9 cellular contexts compared by ENCODE assay signal in genomic region chr7:44615149-44615611, GRCh38. TPM values are rescaled to one million over a fixed set of nuclear protein-coding genes. Genes with fewer than 3 reads are reported as not detected.
DNase-seq lines count a peak whose midpoint lies in the region; ATAC-seq, FAIRE-seq and TF ChIP-seq lines count a peak whose summit lies in the region.
"Had no signal": no experiment of that assay in that cellular context is flagged by ENCODE, and none has a peak within 500 bp of the region (broad histone marks: within the 10 kb centered on the region; RNA-seq: fewer than 3 reads in every experiment).

No MANE protein-coding gene starts in this region.

- no peak overlapping the region for H3K14ac ChIP-seq in H1 (ENCODE audit: insufficient read length)

- no peaks in the 10 kb centered on the region for H3K4me1 ChIP-seq in H1 (replicated peaks in 1 of 4; ENCODE audit: control insufficient read depth in 3 of 4, insufficient read depth in 4 of 4, low read length in 3 of 4)

- H3K9me3 ChIP-seq in H1 (ENCODE audit: insufficient read depth in 2 of 2, low read depth in 1 of 2, low read length in 1 of 2), result no peaks in the 10 kb centered on the region

- no peaks in the 10 kb centered on the region for H3K9me3 Mint-ChIP-seq in naive B cell

- POLR2A ChIA-PET in RWPE1 (lab: Yijun Ruan, JAX; ENCODE audit: low non-redundant PET) (no interaction called here), H1 (lab: Charles Lee; ENCODE audit: partially characterized antibody) (interaction anchor here (1.0 kb wide), 1 partner anchor 9 kb away, joined by 3 read pairs; the partner anchor contains the start of gene OGDH)

- no peak overlapping the region for H3K23ac ChIP-seq in H1 (ENCODE audit: insufficient read length)

- no peak for TF ChIP-seq CTCF in RWPE1 (conservative IDR thresholded peaks at IDR 0.05; ENCODE audit: low read depth)
- no peak for TF ChIP-seq CTCF in H1 (IDR thresholded peaks at IDR 0.05; ENCODE audit: control extremely low read depth in 1 of 3, insufficient read depth in 1 of 3, low read depth in 1 of 3, low read length in 3 of 3)

- H3K56ac ChIP-seq in H1 (replicated peaks; ENCODE audit: insufficient read length, low read depth, low read length), result no peak overlapping the region

- WGBS in H1 (ENCODE audit: extremely low coverage in 1 of 2, insufficient coverage in 1 of 2, insufficient read length in 1 of 2, insufficient replicate concordance in 2 of 2, low coverage in 1 of 2, low lambda C conversion rate in 2 of 2, missing lambda C conversion rate in 1 of 2), 2 experiments, result 98% methylated on average over 2 of the region's 2 CpGs; no CpG with 5 or more reads in 1 of the 2 experiments

- H4K20me1 ChIP-seq in H1 (replicated peaks in 1 of 2; ENCODE audit: control insufficient read depth in 1 of 2, insufficient read depth in 2 of 2, low read length in 2 of 2), result peaks cover 0 to 12% of the 10 kb centered on the region in 2 experiments

- no peak overlapping the region for H3K4me3 ChIP-seq in H1 (ENCODE audit: extremely low read depth in 1 of 4, insufficient read depth in 2 of 4, low read depth in 3 of 4, low read length in 4 of 4)
- H3K4me3 ChIP-seq: SK-N-MC had no signal

- no peak overlapping the region for H2BK20ac ChIP-seq in H1 (ENCODE audit: low read length)

- DNase-seq in Daoy (ENCODE audit: low read depth) (peak; percentile 80), RWPE1 (ENCODE audit: low spot score) (no peak), H1 (ENCODE audit: low read depth in 1 of 2, low spot score in 2 of 2) (no peak), naive B cell (no peak), NCI-H82 treated with DMSO at 0.1 percent for 48 hours (lab: John Stamatoyannopoulos, UW; ENCODE audit: unreplicated experiment) (no peak), substantia nigra (lab: John Stamatoyannopoulos, UW) (no peak)

- CTCF ChIA-PET in RWPE1 (lab: Yijun Ruan, JAX) (interaction anchor here (0.7 kb wide), 1 partner anchor 55 kb away, joined by 3 read pairs; no protein-coding TSS in a partner anchor), H1 (lab: Charles Lee; ENCODE audit: partially characterized antibody) (interaction anchor here (0.6 kb wide), 1 partner anchor 174 kb away, joined by 3 read pairs; no protein-coding TSS in a partner anchor)

- TF ChIP-seq RAD21 in H1 (IDR thresholded peaks at IDR 0.05 in 1 of 2, conservative IDR thresholded peaks at IDR 0.05 in 1 of 2; ENCODE audit: low read depth in 2 of 2, low read length in 2 of 2), result no peak

- H3K4ac ChIP-seq in H1 (replicated peaks; ENCODE audit: insufficient read length, low read depth, low read length), result no peak overlapping the region

- no peak overlapping the region for H2BK15ac ChIP-seq in H1 (ENCODE audit: low read length)

- peaks cover 28 to 64% (median 55%) of the 10 kb centered on the region in 3 donors for H3K4me1 Mint-ChIP-seq in naive B cell

- no peak overlapping the region for H2AFZ ChIP-seq in H1 (ENCODE audit: low read length)

- no peaks in the 10 kb centered on the region for H3K27me3 Mint-ChIP-seq in naive B cell

- H3K27ac ChIP-seq in RWPE1 (peak overlapping the region; percentile 33; the same call in 1 of the 2 replicates), H1 (ENCODE audit: low read depth, low read length) (no peak overlapping the region), substantia nigra (ENCODE audit: low read depth, low read length, poor library complexity, severe bottlenecking) (no peak overlapping the region)

- H3K36me3 Mint-ChIP-seq in naive B cell, result no peaks in the 10 kb centered on the region

- no peaks in the 10 kb centered on the region for H3K36me3 ChIP-seq in H1 (ENCODE audit: control insufficient read depth in 2 of 4, insufficient read depth in 4 of 4, low read length in 3 of 4)

- no peak for TF ChIP-seq EP300 in H1 (IDR thresholded peaks at IDR 0.05; ENCODE audit: borderline replicate concordance in 1 of 2, low read depth in 2 of 2, low read length in 2 of 2)

- H3K23me2 ChIP-seq in H1 (ENCODE audit: low read depth, low read length), result no peaks in the 10 kb centered on the region; the same call in 1 of the 2 replicates

- no peak overlapping the region for H2BK120ac ChIP-seq in H1 (replicated peaks; ENCODE audit: low read depth, low read length)

- H3K18ac ChIP-seq in H1 (ENCODE audit: extremely low read depth, low read length), result no peak overlapping the region

- no peak for TF ChIP-seq POLR2A in H1 (IDR thresholded peaks at IDR 0.05; ENCODE audit: control extremely low read depth in 1 of 2, low read depth in 2 of 2, low read length in 2 of 2)

- H3K4me3 Mint-ChIP-seq in naive B cell, result peak overlapping the region in 6 of 8 donors; percentile 11 to 75 (median 44)

- no peak overlapping the region for H2BK12ac ChIP-seq in H1 (ENCODE audit: low read depth, low read length)

- no peak overlapping the region for H2AK5ac ChIP-seq in H1 (ENCODE audit: low read depth, low read length)

- H3K4me2 ChIP-seq in H1 (ENCODE audit: insufficient read depth in 1 of 2, low read depth in 2 of 2, low read length in 2 of 2), result no peak overlapping the region

- no peak overlapping the region for H4K5ac ChIP-seq in H1 (ENCODE audit: insufficient read length, low read depth, low read length)

- peaks cover 11 to 96% of the 10 kb centered on the region in 2 experiments for H3K79me2 ChIP-seq in H1 (ENCODE audit: control insufficient read depth in 1 of 2, insufficient read depth in 2 of 2, low read length in 2 of 2)

- no peak overlapping the region for H2BK5ac ChIP-seq in H1 (ENCODE audit: low read depth, low read length)

- peak overlapping the region; percentile 71; the same call in 1 of the 2 replicates for H4K8ac ChIP-seq in H1 (ENCODE audit: extremely low read depth, insufficient read depth, low read length)

- ATAC-seq in naive B cell (ENCODE audit: low read depth in 2 of 2), result peak; percentile 88 to 93
- no peak for ATAC-seq in HG02852 (IDR thresholded peaks at IDR 0.05; ENCODE audit: unreplicated experiment)
- ATAC-seq in HG03108 (IDR thresholded peaks at IDR 0.05; ENCODE audit: unreplicated experiment), result no peak

- peak overlapping the region in 5 of 6 donors; percentile 74 to 89 (median 79) for H3K27ac Mint-ChIP-seq in naive B cell

- no peaks in the 10 kb centered on the region for H3K27me3 ChIP-seq in H1 (replicated peaks in 1 of 4; ENCODE audit: control insufficient read depth in 3 of 4, extremely low read depth in 1 of 4, insufficient read depth in 3 of 4, low read length in 3 of 4)

- H4K91ac ChIP-seq in H1 (replicated peaks; ENCODE audit: insufficient read length, low read length), result no peak overlapping the region

- FAIRE-seq in H1 (lab: Jason Lieb, UNC), result no peak

- H3K79me1 ChIP-seq in H1 (ENCODE audit: low read depth, low read length), result no peaks in the 10 kb centered on the region; the same call in 1 of the 2 replicates

- H3K9ac ChIP-seq in H1 (replicated peaks in 1 of 4; ENCODE audit: extremely low read depth in 1 of 4, low read depth in 3 of 4, low read length in 3 of 4), result no peak overlapping the region

TF ChIP-seq in H1, 55 proteins besides CTCF, POLR2A, EP300 and RAD21 (continues in another document):
- TF ChIP-seq CBX5 (IDR thresholded peaks at IDR 0.05; ENCODE audit: low read depth, low read length) (no peak), SP2 (IDR thresholded peaks at IDR 0.05; ENCODE audit: low read length) (no peak), KDM4A (IDR thresholded peaks at IDR 0.05; ENCODE audit: low read depth, low read length, severe bottlenecking) (no peak), SIRT6 (IDR thresholded peaks at IDR 0.05; ENCODE audit: low read length) (no peak), CTBP2 (IDR thresholded peaks at IDR 0.05; ENCODE audit: borderline replicate concordance, insufficient read depth, insufficient read length, low read length) (no peak), SUZ12 (IDR thresholded peaks at IDR 0.05; ENCODE audit: low read length) (no peak)

RNA-seq across cellular contexts. Expression of gene OGDH, which starts 8.8 kb away (rescaled TPM):
- 66.7 and 77.5 TPM in 2 replicates for total RNA-seq in Daoy (2014; rRNA removed; shearing (Covaris generic))
- 89.1 and 91.6 TPM in 2 replicates for total RNA-seq in H1 (2021; fragmentation: NEBNext Ultra II Directional; extraction: Animal tissue kit (Norgen Biotek cat#: 25700))
- polyA plus RNA-seq in H1 (2011; rRNA removed) (71.6 and 108 TPM in 2 replicates), naive B cell (ENCODE audit: low read depth in 6 of 6) (10 to 100 TPM in 5 of 6 donors, 1 to 10 TPM in 1; 9.5 to 21.6 (median 20.1) TPM)
- 60.6 TPM for polyA plus RNA-seq in H1 (2011; cell fraction: cytosol; rRNA removed)
- 125 TPM for polyA plus RNA-seq in H1 (2011; cell fraction: nucleus; rRNA removed)
- 47.3 to 67.1 TPM (median 62.3 TPM) in 4 replicates for polyA plus RNA-seq in H1 (2012, experiment 1 of 2)
- polyA plus RNA-seq in H1 (2012, experiment 2 of 2), result 58.0 TPM
- polyA plus RNA-seq in H1 (2013, experiment 1 of 2), result 38.5 TPM
- 34.1 TPM for polyA plus RNA-seq in H1 (2013, experiment 2 of 2)
- polyA minus RNA-seq in H1 (2011; rRNA and poly(A)+ RNA removed), result 126 and 130 TPM in 2 replicates
- 53.8 TPM for polyA minus RNA-seq in H1 (2011; cell fraction: cytosol; rRNA and poly(A)+ RNA removed)
- 46.3 TPM for polyA minus RNA-seq in H1 (2011; cell fraction: nucleus; rRNA and poly(A)+ RNA removed)

RNA-seq across cellular contexts. Expression of gene TMED4, which starts 33.1 kb away (rescaled TPM):
- total RNA-seq in Daoy (2014; rRNA removed; shearing (Covaris generic)), result 237 and 302 TPM in 2 replicates
- total RNA-seq in H1 (2021; fragmentation: NEBNext Ultra II Directional; extraction: Animal tissue kit (Norgen Biotek cat#: 25700)), result 41.1 and 44.9 TPM in 2 replicates
- polyA plus RNA-seq in H1 (2011; rRNA removed) (76.7 and 91.9 TPM in 2 replicates), naive B cell (ENCODE audit: low read depth in 6 of 6) (10 to 100 TPM; 54.8 to 82.0 (median 67.3) TPM)
- 72.2 TPM for polyA plus RNA-seq in H1 (2011; cell fraction: cytosol; rRNA removed)
- 68.9 TPM for polyA plus RNA-seq in H1 (2011; cell fraction: nucleus; rRNA removed)
- 39.2 to 48.0 TPM (median 42.1 TPM) in 4 replicates for polyA plus RNA-seq in H1 (2012, experiment 1 of 2)
- 39.9 TPM for polyA plus RNA-seq in H1 (2012, experiment 2 of 2)
- polyA plus RNA-seq in H1 (2013, experiment 1 of 2), result 40.7 TPM
- polyA plus RNA-seq in H1 (2013, experiment 2 of 2), result 46.2 TPM
- polyA minus RNA-seq in H1 (2011; rRNA and poly(A)+ RNA removed), result 38.6 and 54.2 TPM in 2 replicates
- 47.6 TPM for polyA minus RNA-seq in H1 (2011; cell fraction: cytosol; rRNA and poly(A)+ RNA removed)
- 39.0 TPM for polyA minus RNA-seq in H1 (2011; cell fraction: nucleus; rRNA and poly(A)+ RNA removed)

RNA-seq across cellular contexts. Expression of gene DDX56, which starts 41.5 kb away (rescaled TPM):
- 238 and 246 TPM in 2 replicates for total RNA-seq in Daoy (2014; rRNA removed; shearing (Covaris generic))
- 55.4 and 56.9 TPM in 2 replicates for total RNA-seq in H1 (2021; fragmentation: NEBNext Ultra II Directional; extraction: Animal tissue kit (Norgen Biotek cat#: 25700))
- polyA plus RNA-seq in H1 (2011; rRNA removed) (81.6 and 82.0 TPM in 2 replicates), naive B cell (ENCODE audit: low read depth in 6 of 6) (10 to 100 TPM; 26.9 to 50.8 (median 34.4) TPM)
- polyA plus RNA-seq in H1 (2011; cell fraction: cytosol; rRNA removed), result 79.6 TPM
- 179 TPM for polyA plus RNA-seq in H1 (2011; cell fraction: nucleus; rRNA removed)
- 73.0 to 92.1 TPM (median 90.5 TPM) in 4 replicates for polyA plus RNA-seq in H1 (2012, experiment 1 of 2)
- polyA plus RNA-seq in H1 (2012, experiment 2 of 2), result 88.4 TPM
- polyA plus RNA-seq in H1 (2013, experiment 1 of 2), result 59.0 TPM
- 54.2 TPM for polyA plus RNA-seq in H1 (2013, experiment 2 of 2)
- polyA minus RNA-seq in H1 (2011; rRNA and poly(A)+ RNA removed), result 82.6 and 86.4 TPM in 2 replicates
- polyA minus RNA-seq in H1 (2011; cell fraction: cytosol; rRNA and poly(A)+ RNA removed), result 34.8 TPM
- polyA minus RNA-seq in H1 (2011; cell fraction: nucleus; rRNA and poly(A)+ RNA removed), result 64.0 TPM

Comparison
In these comparisons a context has a peak if more than half of its experiments do, and no peak if none do; other contexts are left out.
1. ATAC-seq: peak in naive B cell (2 of 2); none in HG02852 (single experiment) and HG03108 (single experiment).